Comparison of ENCODE assay signal across 8 cellular contexts in genomic region chr1:36099681-36100341, GRCh38. TPM values are rescaled to one million over a fixed set of nuclear protein-coding genes. Genes with fewer than 3 reads are reported as not detected.
DNase-seq lines count a peak whose midpoint lies in the region; ATAC-seq and TF ChIP-seq lines count a peak whose summit lies in the region.

No MANE protein-coding gene starts in this region.

- H3K4me3 ChIP-seq in GM23248 (no peak overlapping the region), lower lobe of right lung (no peak overlapping the region)

- H3K27me3 ChIP-seq in GM23248 (replicated peaks; ENCODE audit: insufficient read depth) (no peaks in the 10 kb centered on the region), lower lobe of right lung (ENCODE audit: low read depth) (no peaks in the 10 kb centered on the region)

- in situ Hi-C loops in GM23248 (cut with MboI) = loop anchor here (10.0 kb wide), 1 partner anchor 195 kb away; no protein-coding TSS in a partner anchor

- WGBS in GM23248 (ENCODE audit: low coverage in 1 of 2, low lambda C conversion rate in 2 of 2, missing lambda C conversion rate in 2 of 2), 2 experiments = 34 to 36% methylated on average over 12 to 18 of the region's 18 CpGs

- peak; percentile 84 for TF ChIP-seq CTCF in lower lobe of right lung (IDR thresholded peaks at IDR 0.05)

- H3K9me3 ChIP-seq in GM23248 (ENCODE audit: low read depth) (no peaks in the 10 kb centered on the region), lower lobe of right lung (no peaks in the 10 kb centered on the region)

- peaks cover 7% of the 10 kb centered on the region; the same call in 1 of the 2 replicates for H3F3A ChIP-seq in GM23248 (ENCODE audit: insufficient read depth)

- DNase-seq in AG20443 (ENCODE audit: low spot score) (peak; percentile 83), GM23248 (peak; percentile 79), NCI-H446 treated with DMSO at 0.1 percent for 48 hours (lab: John Stamatoyannopoulos, UW) (peak; percentile 55), dermis microvascular lymphatic vessel endothelial cell (ENCODE audit: low read depth in 2 of 2) (peak; percentile 49 to 74), lower lobe of right lung (peak; percentile 85)
- DNase-seq in activated CD4-positive, alpha-beta T cell treated with anti-CD3 and anti-CD28 coated beads, Interleukin-2, amount 50 U/mL, for 4 hours = peak; percentile 69 to 76
- DNase-seq in stimulated activated CD8-positive, alpha-beta memory T cell treated with anti-CD3 and anti-CD28 coated beads, Interleukin-12 subunit alpha, Interleukin-12 subunit beta, amount 100 ng/mL, for 1 hour (ENCODE audit: low read depth) = peak; percentile 66

- H3K79me2 ChIP-seq in GM23248 (ENCODE audit: insufficient read depth) = no peaks in the 10 kb centered on the region

- no peaks in the 10 kb centered on the region for H3K36me3 ChIP-seq in GM23248 (ENCODE audit: low read depth)
- H3K36me3 ChIP-seq in lower lobe of right lung = peaks cover 7% of the 10 kb centered on the region

- H3K4me1 ChIP-seq in GM23248 (ENCODE audit: insufficient read depth) = 0 out of 2 replicates have a peak, but pooled peaks cover 3% of the 10 kb centered on the region
- peaks cover 25% of the 10 kb centered on the region for H3K4me1 ChIP-seq in lower lobe of right lung

- no peaks in the 10 kb centered on the region for H3K9me2 ChIP-seq in GM23248 (ENCODE audit: insufficient read depth)

- no peak overlapping the region for H3K9ac ChIP-seq in GM23248

- peak overlapping the region; percentile 54 for H2AFZ ChIP-seq in GM23248

- H4K20me1 ChIP-seq in GM23248 (ENCODE audit: insufficient read depth) = no peaks in the 10 kb centered on the region

- peak overlapping the region; percentile 14 for H3K4me2 ChIP-seq in GM23248 (ENCODE audit: unreplicated experiment)

- intact Hi-C loops in lower lobe of right lung (cut with DNase I) = no loop called here

- peak; percentile 84 to 86 for ATAC-seq in lower lobe of right lung
- no peak for ATAC-seq in HG03025 (IDR thresholded peaks at IDR 0.05; ENCODE audit: low FRiP score, unreplicated experiment)

- H3K27ac ChIP-seq in GM23248 = no peak overlapping the region
- H3K27ac ChIP-seq in lower lobe of right lung = no peak overlapping the region

RNA-seq across cellular contexts. Expression of gene ADPRS, which starts 11.1 kb away (rescaled TPM):
- total RNA-seq in GM23248 (2014; rRNA removed; shearing (Covaris generic)) = 64.7 and 70.3 TPM in 2 replicates
- polyA plus RNA-seq in GM23248 (2016; fragmentation: Nextera tagmentation; extraction: Ambion mirVana) = 38.9 and 42.0 TPM in 2 replicates
- total RNA-seq in dermis microvascular lymphatic vessel endothelial cell = 26.7 and 36.2 TPM in 2 replicates
- 32.4 TPM for total RNA-seq in lower lobe of right lung

RNA-seq across cellular contexts. Expression of gene TEKT2, which starts 15.9 kb away (rescaled TPM):
- total RNA-seq in GM23248 (2014; rRNA removed; shearing (Covaris generic)) = not detected in 2 replicates
- not detected in 2 replicates for polyA plus RNA-seq in GM23248 (2016; fragmentation: Nextera tagmentation; extraction: Ambion mirVana)
- total RNA-seq in dermis microvascular lymphatic vessel endothelial cell (0.25 and 0.26 TPM in 2 replicates), lower lobe of right lung (9.3 TPM)

RNA-seq across cellular contexts. Expression of gene COL8A2, which starts 25.2 kb away (rescaled TPM):
- total RNA-seq in GM23248 (2014; rRNA removed; shearing (Covaris generic)) = 30.5 and 33.1 TPM in 2 replicates
- 2.9 and 3.2 TPM in 2 replicates for polyA plus RNA-seq in GM23248 (2016; fragmentation: Nextera tagmentation; extraction: Ambion mirVana)
- total RNA-seq in dermis microvascular lymphatic vessel endothelial cell = 1.0 and 2.3 TPM in 2 replicates
- 24.4 TPM for total RNA-seq in lower lobe of right lung

RNA-seq across cellular contexts. Expression of gene TRAPPC3, which starts 49.5 kb away (rescaled TPM):
- 101 and 112 TPM in 2 replicates for total RNA-seq in GM23248 (2014; rRNA removed; shearing (Covaris generic))
- 134 and 135 TPM in 2 replicates for polyA plus RNA-seq in GM23248 (2016; fragmentation: Nextera tagmentation; extraction: Ambion mirVana)
- total RNA-seq in dermis microvascular lymphatic vessel endothelial cell (72.7 and 76.4 TPM in 2 replicates), lower lobe of right lung (60.3 TPM)

RNA-seq across cellular contexts. Expression of gene MAP7D1, which starts 56.1 kb away (rescaled TPM):
- total RNA-seq in GM23248 (2014; rRNA removed; shearing (Covaris generic)) = 160 and 224 TPM in 2 replicates
- polyA plus RNA-seq in GM23248 (2016; fragmentation: Nextera tagmentation; extraction: Ambion mirVana) = 34.8 and 35.8 TPM in 2 replicates
- total RNA-seq in dermis microvascular lymphatic vessel endothelial cell = 41.0 and 51.6 TPM in 2 replicates
- total RNA-seq in lower lobe of right lung = 120 TPM
